1 cellular context compared by ENCODE assay signal in genomic region chr2:230449901-230450467, GRCh38.
TF ChIP-seq lines count a peak whose summit lies in the region.

No MANE protein-coding gene starts in this region.

TF ChIP-seq in HepG2, 621 proteins besides CTCF, POLR2A, EP300 and RAD21 (continued from another document):
- no peak for TF ChIP-seq DBP (CRISPR knock-in tag; IDR thresholded peaks at IDR 0.05; ENCODE audit: not compliant biosample characterization)
